14 cellular contexts compared by ENCODE assay signal in genomic region chr17:65855245-65855644, GRCh38.
DNase-seq lines count a peak whose midpoint lies in the region; ATAC-seq and TF ChIP-seq lines count a peak whose summit lies in the region.
"Had no signal": no experiment of that assay in that cellular context is flagged by ENCODE, and none has a peak within 500 bp of the region (broad histone marks: within the 10 kb centered on the region; RNA-seq: fewer than 3 reads in every experiment).

No MANE protein-coding gene starts in this region.

- DNase-seq in 8988T: peak; percentile 8
- peak; percentile 0 for DNase-seq in HS-27A (ENCODE audit: low read depth)
- DNase-seq in astrocyte of the spinal cord (ENCODE audit: low read depth, low spot score): peak; percentile 14
- peak; percentile 44 for DNase-seq in iPS-NIHi7 (ENCODE audit: extremely low spot score)
- no peak for DNase-seq in GM10248 (ENCODE audit: extremely low spot score)
- DNase-seq in midbrain (lab: John Stamatoyannopoulos, UW): no peak
- DNase-seq: activated CD8-positive, alpha-beta T cell treated with anti-CD3 and anti-CD28 coated beads for 36 hours; activated effector memory CD4-positive, alpha-beta T cell treated with Interleukin-2 at 50 U/mL for 16 hours; NCI-H187 treated with DMSO at 0.1 percent for 48 hours; NCI-H526; posterior cingulate gyrus; tibial artery had no signal

- in situ Hi-C loops in astrocyte of the spinal cord (cut with HindIII; ENCODE audit: low sequenced_read_pairs): no loop called here

- H3K4me3 ChIP-seq in astrocyte of the spinal cord (ENCODE audit: low read depth, low read length): no peak overlapping the region
- H3K4me3 ChIP-seq: tibial artery had no signal

- POLR2A ChIA-PET in GM10248 (lab: Yijun Ruan, JAX): no interaction called here

- TF ChIP-seq CTCF in astrocyte of the spinal cord (IDR thresholded peaks at IDR 0.05; ENCODE audit: low read depth, low read length): no peak
- TF ChIP-seq CTCF in GM10248 (IDR thresholded peaks at IDR 0.05; ENCODE audit: control extremely low read depth, extremely low read depth, low read depth, missing control alignments): no peak

- CTCF ChIA-PET in GM10248 (lab: Yijun Ruan, JAX): no interaction called here

- no peak for ATAC-seq in HG02642 (IDR thresholded peaks at IDR 0.05; ENCODE audit: poor library complexity, unreplicated experiment)
- ATAC-seq in HG03469 (IDR thresholded peaks at IDR 0.05; ENCODE audit: unreplicated experiment): no peak
- ATAC-seq: activated CD8-positive, alpha-beta T cell treated with anti-CD3 and anti-CD28 coated beads for 36 hours had no signal

Comparison
In these comparisons a context has a peak if more than half of its experiments do, and no peak if none do; other contexts are left out.
1. DNase-seq: peak in 8988T (single experiment), HS-27A (single experiment), astrocyte of the spinal cord (single experiment) and iPS-NIHi7 (single experiment); none in GM10248 (single experiment) and midbrain (single experiment).